In the genomic region with DNA sequence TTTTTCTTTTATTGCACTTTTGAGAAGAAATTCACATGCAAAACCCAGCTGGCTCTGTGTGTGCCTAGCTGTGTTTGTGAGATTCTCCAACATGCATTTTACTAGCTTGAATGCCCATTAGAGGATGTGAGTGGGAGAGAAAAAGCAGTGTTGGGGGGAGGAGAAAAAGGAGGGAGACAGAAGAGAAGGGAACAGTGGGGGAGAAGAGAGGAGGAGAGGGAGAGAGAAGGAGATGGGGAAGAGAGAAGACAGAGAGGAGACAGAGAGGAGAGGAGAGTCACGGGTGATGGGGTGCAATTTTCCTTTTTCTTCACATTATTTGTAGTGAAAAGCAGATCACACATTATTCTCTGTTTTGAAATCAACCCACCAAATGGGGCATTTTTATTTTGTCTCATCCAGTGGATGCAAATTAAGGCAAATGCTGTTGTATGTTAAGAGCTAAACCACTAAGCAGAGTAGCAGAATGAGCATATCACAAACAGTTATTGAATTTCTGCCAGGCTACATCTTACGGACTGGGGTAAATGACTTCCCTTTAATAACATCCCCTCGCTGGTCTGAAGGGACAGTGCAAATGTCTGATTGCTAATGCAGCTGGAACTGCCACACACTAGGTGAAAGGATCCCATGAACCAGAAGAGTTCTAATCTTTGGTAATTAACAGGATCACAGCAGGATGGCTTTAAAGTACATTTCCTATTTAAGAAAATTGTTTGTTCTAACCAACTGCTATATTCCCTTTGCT, we compare ENCODE assay signal across 1 cellular context.
TF ChIP-seq lines count a peak whose summit lies in the region.

No MANE protein-coding gene starts in this region.

TF ChIP-seq in HepG2, 621 proteins besides CTCF, POLR2A, EP300 and RAD21 (continued from another document):
- TF ChIP-seq, protein P1, sequence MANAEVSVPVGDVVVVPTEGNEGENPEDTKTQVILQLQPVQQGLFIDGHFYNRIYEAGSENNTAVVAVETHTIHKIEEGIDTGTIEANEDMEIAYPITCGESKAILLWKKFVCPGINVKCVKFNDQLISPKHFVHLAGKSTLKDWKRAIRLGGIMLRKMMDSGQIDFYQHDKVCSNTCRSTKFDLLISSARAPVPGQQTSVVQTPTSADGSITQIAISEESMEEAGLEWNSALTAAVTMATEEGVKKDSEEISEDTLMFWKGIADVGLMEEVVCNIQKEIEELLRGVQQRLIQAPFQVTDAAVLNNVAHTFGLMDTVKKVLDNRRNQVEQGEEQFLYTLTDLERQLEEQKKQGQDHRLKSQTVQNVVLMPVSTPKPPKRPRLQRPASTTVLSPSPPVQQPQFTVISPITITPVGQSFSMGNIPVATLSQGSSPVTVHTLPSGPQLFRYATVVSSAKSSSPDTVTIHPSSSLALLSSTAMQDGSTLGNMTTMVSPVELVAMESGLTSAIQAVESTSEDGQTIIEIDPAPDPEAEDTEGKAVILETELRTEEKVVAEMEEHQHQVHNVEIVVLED (CRISPR knock-in tag; IDR thresholded peaks at IDR 0.05; ENCODE audit: borderline replicate concordance) = no peak
- TF ChIP-seq HCFC1 (IDR thresholded peaks at IDR 0.05; ENCODE audit: low read depth, low read length) = no peak
- TF ChIP-seq, protein P2, sequence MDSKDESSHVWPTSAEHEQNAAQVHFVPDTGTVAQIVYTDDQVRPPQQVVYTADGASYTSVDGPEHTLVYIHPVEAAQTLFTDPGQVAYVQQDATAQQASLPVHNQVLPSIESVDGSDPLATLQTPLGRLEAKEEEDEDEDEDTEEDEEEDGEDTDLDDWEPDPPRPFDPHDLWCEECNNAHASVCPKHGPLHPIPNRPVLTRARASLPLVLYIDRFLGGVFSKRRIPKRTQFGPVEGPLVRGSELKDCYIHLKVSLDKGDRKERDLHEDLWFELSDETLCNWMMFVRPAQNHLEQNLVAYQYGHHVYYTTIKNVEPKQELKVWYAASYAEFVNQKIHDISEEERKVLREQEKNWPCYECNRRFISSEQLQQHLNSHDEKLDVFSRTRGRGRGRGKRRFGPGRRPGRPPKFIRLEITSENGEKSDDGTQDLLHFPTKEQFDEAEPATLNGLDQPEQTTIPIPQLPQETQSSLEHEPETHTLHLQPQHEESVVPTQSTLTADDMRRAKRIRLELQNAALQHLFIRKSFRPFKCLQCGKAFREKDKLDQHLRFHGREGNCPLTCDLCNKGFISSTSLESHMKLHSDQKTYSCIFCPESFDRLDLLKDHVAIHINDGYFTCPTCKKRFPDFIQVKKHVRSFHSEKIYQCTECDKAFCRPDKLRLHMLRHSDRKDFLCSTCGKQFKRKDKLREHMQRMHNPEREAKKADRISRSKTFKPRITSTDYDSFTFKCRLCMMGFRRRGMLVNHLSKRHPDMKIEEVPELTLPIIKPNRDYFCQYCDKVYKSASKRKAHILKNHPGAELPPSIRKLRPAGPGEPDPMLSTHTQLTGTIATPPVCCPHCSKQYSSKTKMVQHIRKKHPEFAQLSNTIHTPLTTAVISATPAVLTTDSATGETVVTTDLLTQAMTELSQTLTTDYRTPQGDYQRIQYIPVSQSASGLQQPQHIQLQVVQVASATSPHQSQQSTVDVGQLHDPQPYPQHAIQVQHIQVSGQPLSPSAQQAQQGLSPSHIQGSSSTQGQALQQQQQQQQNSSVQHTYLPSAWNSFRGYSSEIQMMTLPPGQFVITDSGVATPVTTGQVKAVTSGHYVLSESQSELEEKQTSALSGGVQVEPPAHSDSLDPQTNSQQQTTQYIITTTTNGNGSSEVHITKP (CRISPR knock-in tag; IDR thresholded peaks at IDR 0.05; ENCODE audit: low read depth) = no peak
- TF ChIP-seq, protein P3, sequence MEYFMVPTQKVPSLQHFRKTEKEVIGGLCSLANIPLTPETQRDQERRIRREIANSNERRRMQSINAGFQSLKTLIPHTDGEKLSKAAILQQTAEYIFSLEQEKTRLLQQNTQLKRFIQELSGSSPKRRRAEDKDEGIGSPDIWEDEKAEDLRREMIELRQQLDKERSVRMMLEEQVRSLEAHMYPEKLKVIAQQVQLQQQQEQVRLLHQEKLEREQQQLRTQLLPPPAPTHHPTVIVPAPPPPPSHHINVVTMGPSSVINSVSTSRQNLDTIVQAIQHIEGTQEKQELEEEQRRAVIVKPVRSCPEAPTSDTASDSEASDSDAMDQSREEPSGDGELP (IDR thresholded peaks at IDR 0.05; ENCODE audit: borderline replicate concordance, low read depth) = no peak
- TF ChIP-seq, protein P4, sequence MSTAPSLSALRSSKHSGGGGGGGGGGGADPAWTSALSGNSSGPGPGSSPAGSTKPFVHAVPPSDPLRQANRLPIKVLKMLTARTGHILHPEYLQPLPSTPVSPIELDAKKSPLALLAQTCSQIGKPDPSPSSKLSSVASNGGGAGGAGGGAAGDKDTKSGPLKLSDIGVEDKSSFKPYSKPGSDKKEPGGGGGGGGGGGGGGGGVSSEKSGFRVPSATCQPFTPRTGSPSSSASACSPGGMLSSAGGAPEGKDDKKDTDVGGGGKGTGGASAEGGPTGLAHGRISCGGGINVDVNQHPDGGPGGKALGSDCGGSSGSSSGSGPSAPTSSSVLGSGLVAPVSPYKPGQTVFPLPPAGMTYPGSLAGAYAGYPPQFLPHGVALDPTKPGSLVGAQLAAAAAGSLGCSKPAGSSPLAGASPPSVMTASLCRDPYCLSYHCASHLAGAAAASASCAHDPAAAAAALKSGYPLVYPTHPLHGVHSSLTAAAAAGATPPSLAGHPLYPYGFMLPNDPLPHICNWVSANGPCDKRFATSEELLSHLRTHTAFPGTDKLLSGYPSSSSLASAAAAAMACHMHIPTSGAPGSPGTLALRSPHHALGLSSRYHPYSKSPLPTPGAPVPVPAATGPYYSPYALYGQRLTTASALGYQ (CRISPR knock-in tag; IDR thresholded peaks at IDR 0.05) = no peak
- TF ChIP-seq NKX3-1 (CRISPR knock-in tag; IDR thresholded peaks at IDR 0.05) = no peak
- TF ChIP-seq SRSF1 (optimal IDR thresholded peaks at IDR 0.05; ENCODE audit: low read depth, low read length) = no peak
- TF ChIP-seq ATAD3A (CRISPR knock-in tag; IDR thresholded peaks at IDR 0.05) = no peak
- TF ChIP-seq YEATS4 (CRISPR knock-in tag; IDR thresholded peaks at IDR 0.05; ENCODE audit: borderline replicate concordance) = no peak
- TF ChIP-seq HDAC2 (CRISPR knock-in tag; IDR thresholded peaks at IDR 0.05) = no peak
- no peak for TF ChIP-seq ELF1 (CRISPR knock-in tag; IDR thresholded peaks at IDR 0.05)
- no peak for TF ChIP-seq ZNF510 (CRISPR knock-in tag; IDR thresholded peaks at IDR 0.05; ENCODE audit: low read depth)
- no peak for TF ChIP-seq PRMT3 (CRISPR knock-in tag; IDR thresholded peaks at IDR 0.05; ENCODE audit: borderline replicate concordance, low read depth)
- TF ChIP-seq NFE2L2 (IDR thresholded peaks at IDR 0.05; ENCODE audit: low read length) = no peak
- TF ChIP-seq, protein P5, sequence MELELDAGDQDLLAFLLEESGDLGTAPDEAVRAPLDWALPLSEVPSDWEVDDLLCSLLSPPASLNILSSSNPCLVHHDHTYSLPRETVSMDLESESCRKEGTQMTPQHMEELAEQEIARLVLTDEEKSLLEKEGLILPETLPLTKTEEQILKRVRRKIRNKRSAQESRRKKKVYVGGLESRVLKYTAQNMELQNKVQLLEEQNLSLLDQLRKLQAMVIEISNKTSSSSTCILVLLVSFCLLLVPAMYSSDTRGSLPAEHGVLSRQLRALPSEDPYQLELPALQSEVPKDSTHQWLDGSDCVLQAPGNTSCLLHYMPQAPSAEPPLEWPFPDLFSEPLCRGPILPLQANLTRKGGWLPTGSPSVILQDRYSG (CRISPR knock-in tag; IDR thresholded peaks at IDR 0.05) = no peak
- TF ChIP-seq, protein P6, sequence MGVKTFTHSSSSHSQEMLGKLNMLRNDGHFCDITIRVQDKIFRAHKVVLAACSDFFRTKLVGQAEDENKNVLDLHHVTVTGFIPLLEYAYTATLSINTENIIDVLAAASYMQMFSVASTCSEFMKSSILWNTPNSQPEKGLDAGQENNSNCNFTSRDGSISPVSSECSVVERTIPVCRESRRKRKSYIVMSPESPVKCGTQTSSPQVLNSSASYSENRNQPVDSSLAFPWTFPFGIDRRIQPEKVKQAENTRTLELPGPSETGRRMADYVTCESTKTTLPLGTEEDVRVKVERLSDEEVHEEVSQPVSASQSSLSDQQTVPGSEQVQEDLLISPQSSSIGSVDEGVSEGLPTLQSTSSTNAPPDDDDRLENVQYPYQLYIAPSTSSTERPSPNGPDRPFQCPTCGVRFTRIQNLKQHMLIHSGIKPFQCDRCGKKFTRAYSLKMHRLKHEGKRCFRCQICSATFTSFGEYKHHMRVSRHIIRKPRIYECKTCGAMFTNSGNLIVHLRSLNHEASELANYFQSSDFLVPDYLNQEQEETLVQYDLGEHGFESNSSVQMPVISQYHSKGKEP (CRISPR knock-in tag; IDR thresholded peaks at IDR 0.05) = no peak
TF ChIP-seq in HepG2: peak in this region for 0.
